In genomic region chr4:143911528-143912407, GRCh38 we compare ENCODE assay signal across 9 cellular contexts. TPM values are rescaled to one million over a fixed set of nuclear protein-coding genes. Genes with fewer than 3 reads are reported as not detected.
DNase-seq lines count a peak whose midpoint lies in the region; ATAC-seq, FAIRE-seq and TF ChIP-seq lines count a peak whose summit lies in the region.
"Not testable (repeated sequence)": the region's sequence is repeated elsewhere in the genome, so short reads cannot be mapped to it uniquely, and the experiment has no call there.
"Had no signal": no experiment of that assay in that cellular context is flagged by ENCODE, and none has a peak within 500 bp of the region (broad histone marks: within the 10 kb centered on the region; RNA-seq: fewer than 3 reads in every experiment).

No MANE protein-coding gene starts in this region.

- H3K4me1 ChIP-seq in BLaER1: peaks cover 35% of the 10 kb centered on the region
- not testable (repeated sequence) for H3K4me1 ChIP-seq in Peyer's patch; endothelial cell of umbilical vein (ENCODE audit: control insufficient read depth, extremely low read depth, insufficient read depth, low read length); mesendoderm (ENCODE audit: control insufficient read depth, low read depth, low read length)

- dilution Hi-C loops in endothelial cell of umbilical vein (cut with MboI; ENCODE audit: extremely low pct_ligation_motif_present, low sequenced_read_pairs): not testable (repeated sequence)

- H2BK15ac ChIP-seq in mesendoderm (replicated peaks; ENCODE audit: low read depth): not testable (repeated sequence)

- H4K8ac ChIP-seq in mesendoderm (ENCODE audit: low read depth, low read length): not testable (repeated sequence)

- H3K9ac ChIP-seq in BLaER1 (peak overlapping the region; percentile 87), endothelial cell of umbilical vein (replicated peaks; ENCODE audit: extremely low read depth, insufficient read depth, low read length) (peak overlapping the region; percentile 8)
- not testable (repeated sequence) for H3K9ac ChIP-seq in mesendoderm (ENCODE audit: low read length)

- H2BK120ac ChIP-seq in mesendoderm (ENCODE audit: low read depth, low read length): not testable (repeated sequence)

- H3K4me3 Mint-ChIP-seq in activated T-cell treated with anti-CD3 and anti-CD28 coated beads, Interleukin-2, amount 50 U/mL, for 72 hours: peak overlapping the region; percentile 84 to 87

- peaks cover 10% of the 10 kb centered on the region for H3K4me1 Mint-ChIP-seq in activated T-cell treated with anti-CD3 and anti-CD28 coated beads, Interleukin-2, amount 50 U/mL, for 72 hours (ENCODE audit: low read depth)

- H3K4me3 ChIP-seq in BLaER1 (peak overlapping the region; percentile 80), Peyer's patch (peak overlapping the region; percentile 39 to 49 (median 44)), endothelial cell of umbilical vein (replicated peaks in 1 of 3; ENCODE audit: insufficient read depth in 1 of 3, low read depth in 1 of 3, low read length in 3 of 3) (peak overlapping the region in 2 of 3 experiments; percentile 31 to 58)
- not testable (repeated sequence) for H3K4me3 ChIP-seq in mesendoderm (ENCODE audit: low read length)

- not testable (repeated sequence) for H3K23ac ChIP-seq in mesendoderm (ENCODE audit: low read length)

- not testable (repeated sequence) for H3K79me1 ChIP-seq in mesendoderm (ENCODE audit: low read length)

- not testable (repeated sequence) for TF ChIP-seq CTCF in Peyer's patch (IDR thresholded peaks at IDR 0.05); endothelial cell of umbilical vein (IDR thresholded peaks at IDR 0.05; ENCODE audit: extremely low read depth in 1 of 2, insufficient read depth in 1 of 2, low read depth in 1 of 2, low read length in 2 of 2)

- not testable (repeated sequence) for FAIRE-seq in endothelial cell of umbilical vein (lab: Jason Lieb, UNC)

- ATAC-seq in GM19023 (IDR thresholded peaks at IDR 0.05; ENCODE audit: unreplicated experiment): peak; percentile 83
- ATAC-seq in HG02798 (IDR thresholded peaks at IDR 0.05; ENCODE audit: poor library complexity, unreplicated experiment): peak; percentile 77
- ATAC-seq in activated T-cell treated with anti-CD3 and anti-CD28 coated beads, Interleukin-2, amount 50 U/mL, for 72 hours (replicated peaks in 1 of 2): peak; percentile 59 to 76

- H4K5ac ChIP-seq in mesendoderm (ENCODE audit: low read length): not testable (repeated sequence)

- TF ChIP-seq POLR2A in Peyer's patch (IDR thresholded peaks at IDR 0.05); endothelial cell of umbilical vein (IDR thresholded peaks at IDR 0.05; ENCODE audit: low read depth, low read length): not testable (repeated sequence)

- not testable (repeated sequence) for H3K4ac ChIP-seq in mesendoderm (ENCODE audit: low read depth, low read length)

- peak overlapping the region; percentile 64 for H3K18ac ChIP-seq in mesendoderm (ENCODE audit: low read length)

- H3K56ac ChIP-seq in mesendoderm (ENCODE audit: low read length): not testable (repeated sequence)

- intact Hi-C loops in endothelial cell of umbilical vein (cut with micrococcal nuclease): not testable (repeated sequence)

- H3K27me3 ChIP-seq in BLaER1; Peyer's patch; endothelial cell of umbilical vein (ENCODE audit: control insufficient read depth in 2 of 2, insufficient read depth in 2 of 2, low read length in 2 of 2); mesendoderm (ENCODE audit: insufficient read depth, low read length, poor library complexity): not testable (repeated sequence)

- WGBS in mesendoderm (ENCODE audit: extremely low coverage, insufficient coverage, low lambda C conversion rate): no CpG with 5 or more reads among the region's 59 CpGs

- DNase-seq in Peyer's patch: peak; percentile 36 to 57 (median 51)
- DNase-seq in activated T-cell treated with anti-CD3 and anti-CD28 coated beads, Interleukin-2, amount 50 U/mL, for 72 hours: peak; percentile 15 to 38
- DNase-seq in endothelial cell of umbilical vein (ENCODE audit: low read depth, low spot score): peak; percentile 16
- DNase-seq in mesendoderm: not testable (repeated sequence)
- DNase-seq in stimulated activated CD4-positive, alpha-beta T cell treated with anti-CD3 and anti-CD28 coated beads, TNF-alpha, amount 100 ng/mL, for 24 hours (ENCODE audit: low read depth in 3 of 3): peak in 2 of 3 experiments; percentile 20 to 43

- H3K9me3 Mint-ChIP-seq in activated T-cell treated with anti-CD3 and anti-CD28 coated beads, Interleukin-2, amount 50 U/mL, for 72 hours: not testable (repeated sequence)

- not testable (repeated sequence) for H3K9me3 ChIP-seq in BLaER1; Peyer's patch; endothelial cell of umbilical vein (replicated peaks; ENCODE audit: control insufficient read depth, insufficient read depth, low read length)

- not testable (repeated sequence) for H3K27me3 Mint-ChIP-seq in activated T-cell treated with anti-CD3 and anti-CD28 coated beads, Interleukin-2, amount 50 U/mL, for 72 hours (ENCODE audit: low read depth)

- not testable (repeated sequence) for H4K20me1 ChIP-seq in BLaER1; endothelial cell of umbilical vein (replicated peaks; ENCODE audit: control insufficient read depth, extremely low read depth, insufficient read depth, low read length)

- not testable (repeated sequence) for H3K79me2 ChIP-seq in endothelial cell of umbilical vein (ENCODE audit: control insufficient read depth, insufficient read depth, low read length); mesendoderm (ENCODE audit: control insufficient read depth, insufficient read depth, low read length)

- peak overlapping the region; percentile 54 for H3K27ac Mint-ChIP-seq in activated T-cell treated with anti-CD3 and anti-CD28 coated beads, Interleukin-2, amount 50 U/mL, for 72 hours

- not testable (repeated sequence) for H2AK5ac ChIP-seq in mesendoderm (ENCODE audit: low read length)

- H3K36me3 ChIP-seq in BLaER1; Peyer's patch; endothelial cell of umbilical vein (ENCODE audit: control insufficient read depth in 2 of 2, extremely low read depth in 1 of 2, insufficient read depth in 2 of 2, low read length in 2 of 2); mesendoderm (ENCODE audit: control insufficient read depth, insufficient read depth, low read length): not testable (repeated sequence)

- CTCF ChIA-PET in endothelial cell of umbilical vein (lab: Charles Lee): not testable (repeated sequence)

- BruUV-seq in endothelial cell of umbilical vein (replicated peaks; lab: Mats Ljungman, UMichigan): TSS peak; percentile 43

- POLR2A ChIA-PET in endothelial cell of umbilical vein (lab: Charles Lee): not testable (repeated sequence)

- not testable (repeated sequence) for H2BK5ac ChIP-seq in mesendoderm (ENCODE audit: low read length)

- H3K4me2 ChIP-seq in BLaER1 (peak overlapping the region; percentile 74), endothelial cell of umbilical vein (ENCODE audit: insufficient read depth, low read length) (peak overlapping the region; percentile 64)
- not testable (repeated sequence) for H3K4me2 ChIP-seq in mesendoderm (ENCODE audit: low read length)

- not testable (repeated sequence) for H3K9me1 ChIP-seq in endothelial cell of umbilical vein (replicated peaks; ENCODE audit: control insufficient read depth, extremely low read depth, insufficient read depth, low read length)

- peak overlapping the region; percentile 94 for H3K27ac ChIP-seq in BLaER1
- peak overlapping the region; percentile 22 to 65 (median 47) for H3K27ac ChIP-seq in Peyer's patch
- H3K27ac ChIP-seq in endothelial cell of umbilical vein (ENCODE audit: insufficient read depth, low read depth, low read length); mesendoderm (ENCODE audit: low read depth, low read length): not testable (repeated sequence)

- H3K36me3 Mint-ChIP-seq in activated T-cell treated with anti-CD3 and anti-CD28 coated beads, Interleukin-2, amount 50 U/mL, for 72 hours (ENCODE audit: insufficient read depth in 2 of 2): not testable (repeated sequence)

- H2AFZ ChIP-seq in endothelial cell of umbilical vein (ENCODE audit: low read depth, low read length): peak overlapping the region; percentile 92

RNA-seq across cellular contexts. Expression of gene GYPE, which starts 6.4 kb away (rescaled TPM):
- total RNA-seq in Peyer's patch (under 1 TPM in 1 of 4 donors, not detected in 3; 0.76 TPM), endothelial cell of umbilical vein (not detected in 2 replicates)
- under 1 TPM; 0.46 to 0.79 TPM for total RNA-seq in activated T-cell treated with anti-CD3 and anti-CD28 coated beads, Interleukin-2, amount 50 U/mL, for 72 hours
- polyA plus RNA-seq in endothelial cell of umbilical vein: 0.51 and 0.58 TPM in 2 replicates
- 0.30 and 0.36 TPM in 2 replicates for polyA plus RNA-seq in endothelial cell of umbilical vein (2011; cell fraction: cytosol; rRNA removed)
- 0.48 and 0.70 TPM in 2 replicates for polyA plus RNA-seq in endothelial cell of umbilical vein (2011; cell fraction: nucleus; rRNA removed)
- 0.09 TPM in 1 of 2 replicates, not detected in the other for polyA plus RNA-seq in endothelial cell of umbilical vein (2012)
- polyA minus RNA-seq in endothelial cell of umbilical vein: 0.90 and 1.2 TPM in 2 replicates
- not detected for polyA minus RNA-seq in endothelial cell of umbilical vein (2011; cell fraction: cytosol; rRNA and poly(A)+ RNA removed)
- 0.43 and 0.77 TPM in 2 replicates for polyA minus RNA-seq in endothelial cell of umbilical vein (2011; cell fraction: nucleus; rRNA and poly(A)+ RNA removed)
- not detected for polyA plus RNA-seq in mesendoderm (2013, experiment 1 of 2)
- not detected for polyA plus RNA-seq in mesendoderm (2013, experiment 2 of 2)
- total RNA-seq: hepatocyte had no signal
- polyA plus RNA-seq: hepatocyte had no signal
